In the genomic region with DNA sequence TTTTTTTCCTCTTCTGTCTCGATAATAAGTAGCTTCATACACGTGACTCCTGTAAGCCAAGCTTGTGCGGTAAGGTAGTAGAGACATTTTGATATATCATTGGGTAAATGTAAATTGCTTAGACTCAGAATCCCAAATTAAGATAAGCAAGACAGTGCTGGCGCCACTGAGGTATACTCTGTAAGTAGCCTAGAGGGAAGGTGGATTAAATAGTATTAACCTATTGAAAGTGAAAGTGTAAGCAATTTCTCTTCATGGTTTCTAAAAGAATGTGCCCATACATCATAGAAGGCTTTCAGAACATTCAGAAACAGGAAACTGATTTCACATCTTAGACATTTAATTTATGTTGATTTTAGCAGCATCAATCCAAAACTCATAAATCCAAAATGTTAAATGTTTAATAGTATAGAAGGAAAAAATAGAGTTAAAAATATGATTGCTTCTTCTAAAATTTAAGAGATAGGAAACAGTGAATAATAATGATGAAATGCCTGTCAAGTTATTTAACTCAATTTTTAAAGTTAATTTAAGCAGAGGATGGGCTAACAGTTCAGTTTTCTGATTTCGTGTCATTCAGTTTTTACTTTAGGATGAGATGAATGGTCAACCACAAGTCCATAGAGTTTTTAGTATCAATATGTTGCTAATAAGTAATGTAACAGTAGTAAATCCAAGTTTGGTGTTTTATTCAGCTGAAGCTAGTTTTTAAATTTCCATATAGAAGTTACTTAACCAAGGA, we compare ENCODE assay signal across 9 cellular contexts. TPM values are rescaled to one million over a fixed set of nuclear protein-coding genes. Genes with fewer than 3 reads are reported as not detected.
DNase-seq lines count a peak whose midpoint lies in the region; ATAC-seq, FAIRE-seq and TF ChIP-seq lines count a peak whose summit lies in the region.
"Had no signal": no experiment of that assay in that cellular context is flagged by ENCODE, and none has a peak within 500 bp of the region (broad histone marks: within the 10 kb centered on the region; RNA-seq: fewer than 3 reads in every experiment).

No MANE protein-coding gene starts in this region.

- no peak overlapping the region for H3K4me2 ChIP-seq in neural progenitor cell

- H3K36me3 Mint-ChIP-seq in activated T-helper 2 cell treated with anti-CD3 and anti-CD28 coated beads, Interferon-gamma antibody, Interleukin-2, Interleukin-4, amounts not matched to agents 10 μg/mL and 5 μg/mL and 100 μg/mL, durations not matched to agents 14 hours and 24 hours and 36 hours (ENCODE audit: low read depth): no peaks in the 10 kb centered on the region
- H3K36me3 Mint-ChIP-seq in Calu3 (ENCODE audit: insufficient read depth, unreplicated experiment) (no peaks in the 10 kb centered on the region), neural progenitor cell (no peaks in the 10 kb centered on the region)

- no peak overlapping the region for H3K4me3 ChIP-seq in neural progenitor cell

- no peaks in the 10 kb centered on the region for H4K20me1 ChIP-seq in neural progenitor cell (ENCODE audit: low read depth)

- no peaks in the 10 kb centered on the region for H3K36me3 ChIP-seq in neural progenitor cell

- TF ChIP-seq CTCF in Calu3 (IDR thresholded peaks at IDR 0.05; ENCODE audit: unreplicated experiment): no peak
- no peak for TF ChIP-seq CTCF in neural progenitor cell (IDR thresholded peaks at IDR 0.05)

- BruUV-seq in Calu3 (replicated peaks; lab: Mats Ljungman, UMichigan): no TSS peak

- no peak overlapping the region for H3K27ac ChIP-seq in neural progenitor cell
- H3K27ac ChIP-seq: C4-2B had no signal

- H3K9me3 ChIP-seq in neural progenitor cell (ENCODE audit: low read depth): no peaks in the 10 kb centered on the region

- ATAC-seq in HG03139 (IDR thresholded peaks at IDR 0.05; ENCODE audit: unreplicated experiment): peak; percentile 89

- H3K4me1 Mint-ChIP-seq in activated T-helper 2 cell treated with anti-CD3 and anti-CD28 coated beads, Interferon-gamma antibody, Interleukin-2, Interleukin-4, amounts not matched to agents 10 μg/mL and 5 μg/mL and 100 μg/mL, durations not matched to agents 14 hours and 24 hours and 36 hours (ENCODE audit: low read depth): peaks cover 20% of the 10 kb centered on the region
- peaks cover 13% of the 10 kb centered on the region for H3K4me1 Mint-ChIP-seq in Calu3 (ENCODE audit: low read depth, unreplicated experiment)
- peaks cover 3% of the 10 kb centered on the region for H3K4me1 Mint-ChIP-seq in neural progenitor cell

- FAIRE-seq in A204.1 (lab: Jason Lieb, UNC) (peak; percentile 35), GM19239 (lab: Jason Lieb, UNC) (peak; percentile 65)

- CTCF ChIA-PET in Calu3 (lab: Charles Lee): no interaction called here

- DNase-seq in GM19239 (ENCODE audit: insufficient read length, low spot score) (no peak), Calu3 (no peak), NCI-H774 (lab: John Stamatoyannopoulos, UW) (no peak), NCI-H446 treated with DMSO at 0.1 percent for 48 hours (lab: John Stamatoyannopoulos, UW) (no peak), neural progenitor cell (ENCODE audit: low spot score) (no peak)
- DNase-seq in activated T-helper 2 cell treated with anti-CD3 and anti-CD28 coated beads, Interferon-gamma antibody, Interleukin-2, Interleukin-4, amounts not matched to agents 10 μg/mL and 5 μg/mL and 100 μg/mL, durations not matched to agents 14 hours and 24 hours and 36 hours (ENCODE audit: low spot score): no peak

- H3K9ac ChIP-seq in neural progenitor cell: no peak overlapping the region

- peaks cover 3% of the 10 kb centered on the region for H3K27me3 Mint-ChIP-seq in activated T-helper 2 cell treated with anti-CD3 and anti-CD28 coated beads, Interferon-gamma antibody, Interleukin-2, Interleukin-4, amounts not matched to agents 10 μg/mL and 5 μg/mL and 100 μg/mL, durations not matched to agents 14 hours and 24 hours and 36 hours (ENCODE audit: low read depth)
- no peaks in the 10 kb centered on the region for H3K27me3 Mint-ChIP-seq in Calu3 (ENCODE audit: unreplicated experiment)
- H3K27me3 Mint-ChIP-seq in neural progenitor cell (ENCODE audit: insufficient read depth, low read depth): no peaks in the 10 kb centered on the region

- no peaks in the 10 kb centered on the region for H3F3A ChIP-seq in neural progenitor cell (ENCODE audit: low read depth)

- H3K9me3 Mint-ChIP-seq in activated T-helper 2 cell treated with anti-CD3 and anti-CD28 coated beads, Interferon-gamma antibody, Interleukin-2, Interleukin-4, amounts not matched to agents 10 μg/mL and 5 μg/mL and 100 μg/mL, durations not matched to agents 14 hours and 24 hours and 36 hours: no peaks in the 10 kb centered on the region
- H3K9me3 Mint-ChIP-seq in Calu3 (ENCODE audit: low read depth, unreplicated experiment): no peaks in the 10 kb centered on the region
- H3K9me3 Mint-ChIP-seq in neural progenitor cell: no peaks in the 10 kb centered on the region

- H2AFZ ChIP-seq in neural progenitor cell (replicated peaks): no peak overlapping the region

- no peaks in the 10 kb centered on the region for H3K4me1 ChIP-seq in neural progenitor cell

- no peak overlapping the region for H3K27ac Mint-ChIP-seq in activated T-helper 2 cell treated with anti-CD3 and anti-CD28 coated beads, Interferon-gamma antibody, Interleukin-2, Interleukin-4, amounts not matched to agents 10 μg/mL and 5 μg/mL and 100 μg/mL, durations not matched to agents 14 hours and 24 hours and 36 hours
- no peak overlapping the region for H3K27ac Mint-ChIP-seq in Calu3 (ENCODE audit: unreplicated experiment)
- H3K27ac Mint-ChIP-seq in neural progenitor cell: no peak overlapping the region

- H3K79me2 ChIP-seq in neural progenitor cell (ENCODE audit: low read depth): no peaks in the 10 kb centered on the region

- H3K4me3 Mint-ChIP-seq in activated T-helper 2 cell treated with anti-CD3 and anti-CD28 coated beads, Interferon-gamma antibody, Interleukin-2, Interleukin-4, amounts not matched to agents 10 μg/mL and 5 μg/mL and 100 μg/mL, durations not matched to agents 14 hours and 24 hours and 36 hours (ENCODE audit: low read depth): peak overlapping the region; percentile 37
- H3K4me3 Mint-ChIP-seq in Calu3 (ENCODE audit: low read depth, unreplicated experiment): no peak overlapping the region
- H3K4me3 Mint-ChIP-seq in neural progenitor cell: no peak overlapping the region

- intact Hi-C loops in activated T-helper 2 cell treated with anti-CD3 and anti-CD28 coated beads, Interferon-gamma antibody, Interleukin-2, Interleukin-4, amounts not matched to agents 10 μg/mL and 5 μg/mL and 100 μg/mL, durations not matched to agents 14 hours and 24 hours and 36 hours (cut with micrococcal nuclease): loop anchor here (5.0 kb wide), 1 partner anchor 71 kb away; no protein-coding TSS in a partner anchor
- intact Hi-C loops in Calu3 (cut with micrococcal nuclease; ENCODE audit: unreplicated experiment): loop anchor here (2.0 kb wide), 1 partner anchor 217 kb away; no protein-coding TSS in a partner anchor

- no peaks in the 10 kb centered on the region for H3K27me3 ChIP-seq in neural progenitor cell

RNA-seq across cellular contexts. Expression of a gene that starts 36.8 kb away (rescaled TPM):
- not detected in 2 replicates for total RNA-seq in activated T-helper 2 cell treated with anti-CD3 and anti-CD28 coated beads, Interferon-gamma antibody, Interleukin-2, Interleukin-4, amounts not matched to agents 10 μg/mL and 5 μg/mL and 100 μg/mL, durations not matched to agents 14 hours and 24 hours and 36 hours
- total RNA-seq in Calu3 (2022) (not detected in 2 replicates), neural progenitor cell (ENCODE audit: low replicate concordance) (not detected in 2 replicates)
